In the genomic region with DNA sequence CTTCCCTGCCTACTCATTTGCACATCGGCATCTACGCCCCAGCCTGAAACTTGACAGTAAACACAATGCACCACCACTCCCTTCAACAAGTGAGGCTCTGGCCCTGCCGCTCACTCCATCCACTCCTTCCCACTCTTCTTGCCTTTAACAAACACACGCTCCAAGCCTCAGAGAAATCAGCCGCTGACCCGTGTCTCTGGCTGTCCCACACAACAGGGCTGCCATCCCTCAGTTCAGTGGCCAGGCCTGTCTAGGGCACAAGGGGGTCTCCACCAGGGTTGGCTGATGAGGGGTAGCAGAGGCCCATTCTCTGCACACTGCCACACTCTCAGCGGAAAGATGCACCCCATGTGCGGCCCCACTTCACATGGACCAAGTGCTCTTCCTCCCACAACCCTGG, we compare ENCODE assay signal across 16 cellular contexts. TPM values are rescaled to one million over a fixed set of nuclear protein-coding genes. Genes with fewer than 3 reads are reported as not detected.
DNase-seq lines count a peak whose midpoint lies in the region; ATAC-seq, FAIRE-seq and TF ChIP-seq lines count a peak whose summit lies in the region.
"Had no signal": no experiment of that assay in that cellular context is flagged by ENCODE, and none has a peak within 500 bp of the region (broad histone marks: within the 10 kb centered on the region; RNA-seq: fewer than 3 reads in every experiment).

No MANE protein-coding gene starts in this region.

- H3K4me3 ChIP-seq in HEK293 (ENCODE audit: low read depth, low read length) (no peak overlapping the region), prostate gland (no peak overlapping the region)
- H3K4me3 ChIP-seq: K562 had no signal

- H3K4me1 ChIP-seq in HEK293 (ENCODE audit: control insufficient read depth, insufficient read depth, low read length), result peaks cover 7% of the 10 kb centered on the region; the same call in 1 of the 2 replicates
- H3K4me1 ChIP-seq in prostate gland (replicated peaks), result no peaks in the 10 kb centered on the region

- peak overlapping the region; percentile 56 for H3K4me3 Mint-ChIP-seq in endothelial cell (ENCODE audit: unreplicated experiment)
- no peak overlapping the region for H3K4me3 Mint-ChIP-seq in neural crest cell
- H3K4me3 Mint-ChIP-seq in type B pancreatic cell, result no peak overlapping the region

- no peaks in the 10 kb centered on the region for H3K9me3 ChIP-seq in HEK293 (ENCODE audit: control insufficient read depth, insufficient read depth, low read depth, low read length)
- no peaks in the 10 kb centered on the region for H3K9me3 ChIP-seq in prostate gland

- no peaks in the 10 kb centered on the region for H3K9me3 Mint-ChIP-seq in endothelial cell (ENCODE audit: unreplicated experiment)
- H3K9me3 Mint-ChIP-seq in neural crest cell, result peaks cover 3% of the 10 kb centered on the region
- no peaks in the 10 kb centered on the region for H3K9me3 Mint-ChIP-seq in type B pancreatic cell

- WGBS in prostate gland, result 91% methylated on average over 8 of the region's 8 CpGs

- POLR2A ChIA-PET in HEK293 (lab: Yijun Ruan, JAX), result no interaction called here

- H3K27ac ChIP-seq in HEK293 (ENCODE audit: extremely low read depth, low read depth, low read length) (no peak overlapping the region), prostate gland (no peak overlapping the region)

- DNase-seq in endothelial cell (ENCODE audit: low spot score) (no peak), neural crest cell (ENCODE audit: low read depth, low spot score) (no peak), type B pancreatic cell (ENCODE audit: extremely low spot score, unreplicated experiment) (no peak), prostate gland (ENCODE audit: low spot score) (no peak), RCC 7860 (ENCODE audit: low spot score) (no peak)
- DNase-seq: AML-193, COR-L47, EL, NCI-H1930, NCI-H446, NCI-H748 treated with DMSO at 0.1 percent for 48 hours, OCI-M1, RPMI8226 had no signal

- H3K27me3 Mint-ChIP-seq in endothelial cell (ENCODE audit: unreplicated experiment) (peaks cover 7% of the 10 kb centered on the region), neural crest cell (ENCODE audit: low read depth) (no peaks in the 10 kb centered on the region), type B pancreatic cell (no peaks in the 10 kb centered on the region)

- FAIRE-seq in RCC 7860 (lab: Jason Lieb, UNC), result no peak
- FAIRE-seq: K562 had no signal

- no peak for TF ChIP-seq POLR2A in prostate gland (IDR thresholded peaks at IDR 0.05)

- CTCF ChIA-PET in HEK293 (lab: Yijun Ruan, JAX), result interaction anchor here (1.1 to 1.2 kb wide), 2 partner anchors 10 to 58 kb away, joined by 4 to 7 read pairs; no protein-coding TSS in a partner anchor

- H3K27ac Mint-ChIP-seq in endothelial cell (ENCODE audit: unreplicated experiment) (no peak overlapping the region), neural crest cell (ENCODE audit: unreplicated experiment) (peak overlapping the region; percentile 14), type B pancreatic cell (peak overlapping the region; percentile 28)

- H3K36me3 Mint-ChIP-seq in endothelial cell (ENCODE audit: low read depth, unreplicated experiment) (peaks cover 38% of the 10 kb centered on the region), neural crest cell (ENCODE audit: low read depth) (peaks cover 39% of the 10 kb centered on the region), type B pancreatic cell (peaks cover 57% of the 10 kb centered on the region)

- peaks cover 6 to 59% of the 10 kb centered on the region in 2 experiments; a peak in 2 of 3 replicates for H3K36me3 ChIP-seq in HEK293 (ENCODE audit: control insufficient read depth in 2 of 2, insufficient read depth in 1 of 2, low read length in 2 of 2)
- no peaks in the 10 kb centered on the region for H3K36me3 ChIP-seq in prostate gland

- intact Hi-C loops in prostate gland (cut with DNase I), result no loop called here

- H3K27me3 ChIP-seq in prostate gland (replicated peaks; ENCODE audit: insufficient read depth), result no peaks in the 10 kb centered on the region

- TF ChIP-seq CTCF in HEK293 (tag by site-specific recombination; IDR thresholded peaks at IDR 0.05) (no peak), endothelial cell (IDR thresholded peaks at IDR 0.05; ENCODE audit: unreplicated experiment) (no peak), neural crest cell (conservative IDR thresholded peaks at IDR 0.05) (no peak), type B pancreatic cell (conservative IDR thresholded peaks at IDR 0.05) (no peak), prostate gland (IDR thresholded peaks at IDR 0.05) (no peak)

- ATAC-seq in HG03045 (IDR thresholded peaks at IDR 0.05; ENCODE audit: unreplicated experiment), result no peak
- ATAC-seq: K562 had no signal

- H3K4me1 Mint-ChIP-seq in endothelial cell (ENCODE audit: unreplicated experiment) (peaks cover 56% of the 10 kb centered on the region), neural crest cell (peaks cover 68% of the 10 kb centered on the region), type B pancreatic cell (ENCODE audit: unreplicated experiment) (peaks cover 39% of the 10 kb centered on the region)

TF ChIP-seq in HEK293, 187 proteins besides CTCF, POLR2A, EP300 and RAD21:
- TF ChIP-seq ZFHX2 (tag by site-specific recombination; conservative IDR thresholded peaks at IDR 0.05), result no peak
- TF ChIP-seq, protein P1, sequence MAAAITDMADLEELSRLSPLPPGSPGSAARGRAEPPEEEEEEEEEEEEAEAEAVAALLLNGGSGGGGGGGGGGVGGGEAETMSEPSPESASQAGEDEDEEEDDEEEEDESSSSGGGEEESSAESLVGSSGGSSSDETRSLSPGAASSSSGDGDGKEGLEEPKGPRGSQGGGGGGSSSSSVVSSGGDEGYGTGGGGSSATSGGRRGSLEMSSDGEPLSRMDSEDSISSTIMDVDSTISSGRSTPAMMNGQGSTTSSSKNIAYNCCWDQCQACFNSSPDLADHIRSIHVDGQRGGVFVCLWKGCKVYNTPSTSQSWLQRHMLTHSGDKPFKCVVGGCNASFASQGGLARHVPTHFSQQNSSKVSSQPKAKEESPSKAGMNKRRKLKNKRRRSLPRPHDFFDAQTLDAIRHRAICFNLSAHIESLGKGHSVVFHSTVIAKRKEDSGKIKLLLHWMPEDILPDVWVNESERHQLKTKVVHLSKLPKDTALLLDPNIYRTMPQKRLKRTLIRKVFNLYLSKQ (tag by site-specific recombination; IDR thresholded peaks at IDR 0.05; ENCODE audit: borderline replicate concordance), result no peak
- peak; percentile 43; the same call in 1 of the 2 replicates for TF ChIP-seq SCRT2 (tag by site-specific recombination; IDR thresholded peaks at IDR 0.05)
TF ChIP-seq in HEK293: peak in this region for 1.

RNA-seq across cellular contexts. Expression of a gene that starts 54.5 kb away (rescaled TPM):
- total RNA-seq in endothelial cell (ENCODE audit: unreplicated experiment), result 145 TPM
- 127 TPM in 2 replicates for total RNA-seq in neural crest cell
- total RNA-seq in type B pancreatic cell (ENCODE audit: low replicate concordance), result 101 and 113 TPM in 2 replicates
- total RNA-seq in prostate gland, result 10 to 100 TPM; 70.2 to 89.7 TPM
